In genomic region chr15:63600001-63600645, GRCh38 we compare ENCODE assay signal across 8 cellular contexts. TPM values are rescaled to one million over a fixed set of nuclear protein-coding genes. Genes with fewer than 3 reads are reported as not detected.
DNase-seq lines count a peak whose midpoint lies in the region; ATAC-seq and TF ChIP-seq lines count a peak whose summit lies in the region.

No MANE protein-coding gene starts in this region.

- no peaks in the 10 kb centered on the region for H3K79me2 ChIP-seq in neural progenitor cell (ENCODE audit: low read depth)

- H3K4me3 Mint-ChIP-seq in Calu3 (ENCODE audit: low read depth, unreplicated experiment) (peak overlapping the region; percentile 96), T-helper 17 cell (peak overlapping the region; percentile 92), neural progenitor cell (peak overlapping the region; percentile 78)

- no peak overlapping the region for H3K9ac ChIP-seq in neural progenitor cell

- peaks cover 36% of the 10 kb centered on the region for H3F3A ChIP-seq in neural progenitor cell (ENCODE audit: low read depth)

- no peaks in the 10 kb centered on the region for H3K9me3 Mint-ChIP-seq in Calu3 (ENCODE audit: low read depth, unreplicated experiment)
- no peaks in the 10 kb centered on the region for H3K9me3 Mint-ChIP-seq in neural progenitor cell

- no peaks in the 10 kb centered on the region for H4K20me1 ChIP-seq in neural progenitor cell (ENCODE audit: low read depth)

- H3K27ac ChIP-seq in esophagus squamous epithelium (peak overlapping the region; percentile 82 to 94 (median 90)), neural progenitor cell (no peak overlapping the region)

- peak overlapping the region; percentile 64 for H3K27ac Mint-ChIP-seq in Calu3 (ENCODE audit: unreplicated experiment)
- peak overlapping the region; percentile 91 for H3K27ac Mint-ChIP-seq in T-helper 17 cell
- no peak overlapping the region for H3K27ac Mint-ChIP-seq in neural progenitor cell

- H3K27me3 ChIP-seq in esophagus squamous epithelium (no peaks in the 10 kb centered on the region), neural progenitor cell (peaks cover 27% of the 10 kb centered on the region)

- H3K4me1 ChIP-seq in esophagus squamous epithelium: peaks cover 9 to 79% (median 31%) of the 10 kb centered on the region in 3 donors
- H3K4me1 ChIP-seq in neural progenitor cell: peaks cover 36% of the 10 kb centered on the region

- peaks cover 0 to 2% (median 0%) of the 10 kb centered on the region in 3 donors for H3K36me3 ChIP-seq in esophagus squamous epithelium
- no peaks in the 10 kb centered on the region for H3K36me3 ChIP-seq in neural progenitor cell

- peak; percentile 5 for ATAC-seq in T-helper 17 cell

- H3K9me3 ChIP-seq in T-helper 17 cell (ENCODE audit: control insufficient read depth, low read length, poor library complexity, severe bottlenecking): no peaks in the 10 kb centered on the region
- H3K9me3 ChIP-seq in esophagus squamous epithelium: no peaks in the 10 kb centered on the region
- H3K9me3 ChIP-seq in neural progenitor cell (ENCODE audit: low read depth): no peaks in the 10 kb centered on the region

- H3K4me2 ChIP-seq in neural progenitor cell: peak overlapping the region; percentile 92

- TF ChIP-seq POLR2A in esophagus squamous epithelium (IDR thresholded peaks at IDR 0.05): no peak

- no TSS peak for BruUV-seq in Calu3 (replicated peaks; lab: Mats Ljungman, UMichigan)

- H3K27me3 Mint-ChIP-seq in Calu3 (ENCODE audit: unreplicated experiment): no peaks in the 10 kb centered on the region
- H3K27me3 Mint-ChIP-seq in T-helper 17 cell: no peaks in the 10 kb centered on the region
- H3K27me3 Mint-ChIP-seq in neural progenitor cell (ENCODE audit: insufficient read depth, low read depth): peaks cover 24% of the 10 kb centered on the region

- H3K4me3 ChIP-seq in HFF-Myc (replicated peaks; ENCODE audit: low read depth, low read length) (peak overlapping the region; percentile 39), esophagus squamous epithelium (peak overlapping the region; percentile 73 to 91 (median 84)), neural progenitor cell (peak overlapping the region; percentile 62)

- intact Hi-C loops in Calu3 (cut with micrococcal nuclease; ENCODE audit: unreplicated experiment) (no loop called here), esophagus squamous epithelium (cut with DNase I) (loop anchor here (10.0 kb wide), 1 partner anchor 465 kb away; no protein-coding TSS in a partner anchor)

- H3K4me1 Mint-ChIP-seq in Calu3 (ENCODE audit: low read depth, unreplicated experiment): peaks cover 21% of the 10 kb centered on the region
- peaks cover 46% of the 10 kb centered on the region for H3K4me1 Mint-ChIP-seq in T-helper 17 cell
- H3K4me1 Mint-ChIP-seq in neural progenitor cell: peaks cover 42% of the 10 kb centered on the region

- CTCF ChIA-PET in Calu3 (lab: Charles Lee): interaction anchor here (0.6 to 4.2 kb wide), 11 partner anchors 10 to 429 kb away, joined by 3 to 27 read pairs (median 5); partner anchors contain the start of gene USP3

- no peak for TF ChIP-seq CTCF in Calu3 (IDR thresholded peaks at IDR 0.05; ENCODE audit: unreplicated experiment)
- no peak for TF ChIP-seq CTCF in HFF-Myc (IDR thresholded peaks at IDR 0.05; ENCODE audit: low read depth, low read length, missing control alignments)
- TF ChIP-seq CTCF in esophagus squamous epithelium (IDR thresholded peaks at IDR 0.05): no peak
- TF ChIP-seq CTCF in neural progenitor cell (IDR thresholded peaks at IDR 0.05): no peak

- 7 to 15% methylated on average over 5 to 6 of the region's 28 CpGs for WGBS in esophagus squamous epithelium, 2 donors

- DNase-seq in Calu3 (peak; percentile 29), HFF-Myc (ENCODE audit: extremely low read depth, low read depth) (no peak), T-helper 17 cell (no peak), esophagus squamous epithelium (lab: John Stamatoyannopoulos, UW) (no peak), neural progenitor cell (ENCODE audit: low spot score) (peak; percentile 61), HPDE6-E6E7 (ENCODE audit: extremely low spot score) (no peak), ureter (ENCODE audit: low spot score) (no peak)
- DNase-seq in activated effector memory CD4-positive, alpha-beta T cell treated with Interleukin-2 at 50 U/mL for 16 hours: no peak

- peaks cover 40% of the 10 kb centered on the region for H3K36me3 Mint-ChIP-seq in Calu3 (ENCODE audit: insufficient read depth, unreplicated experiment)
- H3K36me3 Mint-ChIP-seq in T-helper 17 cell (ENCODE audit: low read depth): no peaks in the 10 kb centered on the region
- H3K36me3 Mint-ChIP-seq in neural progenitor cell: peaks cover 2% of the 10 kb centered on the region

- peak overlapping the region; percentile 84 for H2AFZ ChIP-seq in neural progenitor cell (replicated peaks)

RNA-seq across cellular contexts. Expression of gene FBXL22, which starts 2.9 kb away (rescaled TPM):
- total RNA-seq in Calu3 (2022) (0.71 and 1.3 TPM in 2 replicates), T-helper 17 cell (1 to 10 TPM in 1 of 2 donors, under 1 TPM in 1; 0.81 to 1.1 TPM), esophagus squamous epithelium (1 to 10 TPM in 3 of 4 donors, under 1 TPM in 1; 0.19 to 6.5 (median 3.1) TPM), neural progenitor cell (ENCODE audit: low replicate concordance) (0.43 and 0.71 TPM in 2 replicates), ureter (13.3 TPM)

Comparison
In these comparisons a context has a peak if more than half of its experiments do, and no peak if none do; other contexts are left out.
1. DNase-seq: peak in Calu3 (single experiment) and neural progenitor cell (single experiment); none in HFF-Myc (single experiment), T-helper 17 cell (0 of 3), esophagus squamous epithelium (single experiment), HPDE6-E6E7 (single experiment), activated effector memory CD4-positive, alpha-beta T cell treated with Interleukin-2 at 50 U/mL for 16 hours (single experiment) and ureter (single experiment).
2. Peak in every context shown above with its lines, with median percentiles within 50 percentile points of each other: H3K4me3 Mint-ChIP-seq and H3K4me3 ChIP-seq.